ENCODE assay signal across 22 cellular contexts in the genomic region with DNA sequence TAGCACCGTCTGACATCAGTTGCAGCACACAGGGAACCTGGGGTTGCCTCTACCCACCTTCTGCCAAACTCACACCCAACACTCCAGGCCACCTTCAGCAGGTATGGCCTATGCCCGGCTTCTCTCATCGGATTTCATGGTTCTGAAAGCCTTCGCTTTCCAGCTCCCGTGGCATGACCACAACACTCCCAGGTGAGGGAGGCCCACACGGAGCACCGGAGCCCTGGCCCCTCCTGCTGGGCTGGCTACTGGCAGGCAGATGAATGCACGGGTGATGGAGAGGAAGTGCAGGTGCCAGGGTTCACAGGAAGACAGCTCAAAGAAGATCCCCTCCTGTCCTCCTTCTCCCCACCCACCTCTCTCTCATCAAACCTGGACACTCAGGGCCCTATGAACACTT. TPM values are rescaled to one million over a fixed set of nuclear protein-coding genes. Genes with fewer than 3 reads are reported as not detected.
DNase-seq lines count a peak whose midpoint lies in the region; ATAC-seq and TF ChIP-seq lines count a peak whose summit lies in the region.
"Had no signal": no experiment of that assay in that cellular context is flagged by ENCODE, and none has a peak within 500 bp of the region (broad histone marks: within the 10 kb centered on the region; RNA-seq: fewer than 3 reads in every experiment).

No MANE protein-coding gene starts in this region.

- H3K36me3 ChIP-seq in endodermal cell (ENCODE audit: control insufficient read depth, insufficient read depth, low read length) (no peaks in the 10 kb centered on the region), gastroesophageal sphincter (no peaks in the 10 kb centered on the region)

- no peak overlapping the region for H2BK20ac ChIP-seq in H9 (ENCODE audit: low read depth, low read length, poor library complexity, severe bottlenecking)

- no peak for ATAC-seq in activated CD8-positive, alpha-beta T cell treated with anti-CD3 and anti-CD28 coated beads, Interleukin-2, amount 10 ng/mL, durations not matched to agents 7 days and 5 days
- no peak for ATAC-seq in activated CD8-positive, alpha-beta T cell treated with anti-CD3 and anti-CD28 coated beads for 36 hours
- ATAC-seq in gastroesophageal sphincter = no peak
- ATAC-seq: HCT116, Panc1 had no signal

- no peak overlapping the region for H3T11ph ChIP-seq in H9 (ENCODE audit: low read length)

- H3K36me3 Mint-ChIP-seq in activated CD8-positive, alpha-beta T cell treated with anti-CD3 and anti-CD28 coated beads, Interleukin-2, amount 10 ng/mL, durations not matched to agents 7 days and 5 days (ENCODE audit: low read depth) = no peaks in the 10 kb centered on the region
- H3K36me3 Mint-ChIP-seq in activated CD8-positive, alpha-beta T cell treated with anti-CD3 and anti-CD28 coated beads for 36 hours (ENCODE audit: low read depth) = no peaks in the 10 kb centered on the region
- peaks cover 0 to 5% (median 0%) of the 10 kb centered on the region in 3 experiments; a peak in 2 of 7 replicates for H3K36me3 Mint-ChIP-seq in H9 (ENCODE audit: insufficient read depth in 1 of 3, low read depth in 3 of 3)
- no peaks in the 10 kb centered on the region for H3K36me3 Mint-ChIP-seq in endodermal cell (ENCODE audit: low read depth)
- no peaks in the 10 kb centered on the region for H3K36me3 Mint-ChIP-seq in osteocyte (ENCODE audit: unreplicated experiment)
- H3K36me3 Mint-ChIP-seq: CD14-positive monocyte had no signal

- no peaks in the 10 kb centered on the region for H4K20me1 ChIP-seq in H9 (ENCODE audit: control insufficient read depth, insufficient read depth, insufficient read length)

- no peak overlapping the region for H3K4me2 ChIP-seq in H9 (ENCODE audit: insufficient read depth, insufficient read length, low read length)

- TF ChIP-seq POLR2A in gastroesophageal sphincter (IDR thresholded peaks at IDR 0.05) = no peak

- H3K79me1 ChIP-seq in H9 (ENCODE audit: insufficient read depth, low read depth, low read length, poor library complexity, severe bottlenecking) = no peaks in the 10 kb centered on the region

- no peak overlapping the region for H2AK5ac ChIP-seq in H9 (ENCODE audit: insufficient read length, low read length)

- no peak overlapping the region for H3K56ac ChIP-seq in H9 (ENCODE audit: insufficient read length, low read depth, low read length)

- no peak overlapping the region for H2BK120ac ChIP-seq in H9 (ENCODE audit: low read depth, low read length, poor library complexity, severe bottlenecking)

- POLR2A ChIA-PET in activated CD8-positive, alpha-beta T cell treated with anti-CD3 and anti-CD28 coated beads, Interleukin-2, amount 10 ng/mL, durations not matched to agents 7 days and 5 days (lab: Charles Lee) = no interaction called here
- POLR2A ChIA-PET in activated CD8-positive, alpha-beta T cell treated with anti-CD3 and anti-CD28 coated beads for 36 hours (lab: Charles Lee) = interaction anchor here (0.6 kb wide), 1 partner anchor 933 kb away, joined by 3 read pairs; no protein-coding TSS in a partner anchor

- H3K9me3 Mint-ChIP-seq in activated CD8-positive, alpha-beta T cell treated with anti-CD3 and anti-CD28 coated beads, Interleukin-2, amount 10 ng/mL, durations not matched to agents 7 days and 5 days (ENCODE audit: insufficient read depth) = no peaks in the 10 kb centered on the region
- no peaks in the 10 kb centered on the region for H3K9me3 Mint-ChIP-seq in activated CD8-positive, alpha-beta T cell treated with anti-CD3 and anti-CD28 coated beads for 36 hours
- no peaks in the 10 kb centered on the region for H3K9me3 Mint-ChIP-seq in H9
- no peaks in the 10 kb centered on the region for H3K9me3 Mint-ChIP-seq in endodermal cell
- no peaks in the 10 kb centered on the region for H3K9me3 Mint-ChIP-seq in osteocyte (ENCODE audit: unreplicated experiment)

- H3K9ac ChIP-seq in H9 (ENCODE audit: extremely low read depth, insufficient read length, low read length) (no peak overlapping the region), endodermal cell (ENCODE audit: extremely low read depth, low read length, poor library complexity, severe bottlenecking) (no peak overlapping the region)

- intact Hi-C loops in activated CD8-positive, alpha-beta T cell treated with anti-CD3 and anti-CD28 coated beads for 36 hours (cut with micrococcal nuclease) = no loop called here

- no peak overlapping the region for H2AFZ ChIP-seq in H9 (ENCODE audit: low read length)

- no CpG with 5 or more reads among the region's 8 CpGs for WGBS in H9 (ENCODE audit: extremely low coverage, insufficient read length, low lambda C conversion rate)
- WGBS in endodermal cell (ENCODE audit: insufficient coverage in 1 of 2, insufficient read length in 1 of 2), 2 experiments = 94 to 97% methylated on average over 5 to 8 of the region's 8 CpGs
- WGBS in gastroesophageal sphincter (ENCODE audit: low coverage in 1 of 2), 2 donors = 80 to 100% methylated on average over 1 of the region's 8 CpGs

- H3K4me1 ChIP-seq in H9 (ENCODE audit: insufficient read depth, low read length) = no peaks in the 10 kb centered on the region
- H3K4me1 ChIP-seq in endodermal cell (ENCODE audit: control insufficient read depth, insufficient read depth, low read length) = no peaks in the 10 kb centered on the region
- H3K4me1 ChIP-seq in gastroesophageal sphincter = no peaks in the 10 kb centered on the region

- CTCF ChIA-PET in activated CD8-positive, alpha-beta T cell treated with anti-CD3 and anti-CD28 coated beads, Interleukin-2, amount 10 ng/mL, durations not matched to agents 7 days and 5 days (lab: Charles Lee) = no interaction called here
- CTCF ChIA-PET in activated CD8-positive, alpha-beta T cell treated with anti-CD3 and anti-CD28 coated beads for 36 hours (lab: Charles Lee) = no interaction called here

- no peak for TF ChIP-seq CTCF in activated CD8-positive, alpha-beta T cell treated with anti-CD3 and anti-CD28 coated beads for 36 hours (IDR thresholded peaks at IDR 0.05)
- TF ChIP-seq CTCF in H9 (conservative IDR thresholded peaks at IDR 0.05) (no peak), endodermal cell (conservative IDR thresholded peaks at IDR 0.05) (no peak), osteocyte (IDR thresholded peaks at IDR 0.05) (no peak), gastroesophageal sphincter (IDR thresholded peaks at IDR 0.05) (no peak)

- H3K79me2 ChIP-seq in H9 (ENCODE audit: insufficient read depth, low read length) = no peaks in the 10 kb centered on the region

- no peak overlapping the region for H4K91ac ChIP-seq in H9 (ENCODE audit: insufficient read length, low read depth, low read length)

- no peak overlapping the region for H3K4me3 Mint-ChIP-seq in activated CD8-positive, alpha-beta T cell treated with anti-CD3 and anti-CD28 coated beads, Interleukin-2, amount 10 ng/mL, durations not matched to agents 7 days and 5 days
- H3K4me3 Mint-ChIP-seq in activated CD8-positive, alpha-beta T cell treated with anti-CD3 and anti-CD28 coated beads for 36 hours = no peak overlapping the region
- H3K4me3 Mint-ChIP-seq in H9 (no peak overlapping the region), endodermal cell (no peak overlapping the region), osteocyte (ENCODE audit: unreplicated experiment) (no peak overlapping the region)
- H3K4me3 Mint-ChIP-seq: B cell, CD14-positive monocyte had no signal

- H3K14ac ChIP-seq in H9 (ENCODE audit: insufficient read depth, low read length) = no peak overlapping the region

- H3K27ac ChIP-seq in H9 (ENCODE audit: insufficient read length, low read depth, low read length) = no peak overlapping the region
- no peak overlapping the region for H3K27ac ChIP-seq in endodermal cell (ENCODE audit: low read depth, low read length)
- H3K27ac ChIP-seq in gastroesophageal sphincter = no peak overlapping the region

- no peaks in the 10 kb centered on the region for H3K23me2 ChIP-seq in H9 (ENCODE audit: insufficient read length, low read depth, low read length, poor library complexity, severe bottlenecking)

- H3K27ac Mint-ChIP-seq in activated CD8-positive, alpha-beta T cell treated with anti-CD3 and anti-CD28 coated beads, Interleukin-2, amount 10 ng/mL, durations not matched to agents 7 days and 5 days = no peak overlapping the region
- H3K27ac Mint-ChIP-seq in activated CD8-positive, alpha-beta T cell treated with anti-CD3 and anti-CD28 coated beads for 36 hours = no peak overlapping the region
- H3K27ac Mint-ChIP-seq in H9 (no peak overlapping the region), endodermal cell (no peak overlapping the region), osteocyte (ENCODE audit: unreplicated experiment) (no peak overlapping the region)
- H3K27ac Mint-ChIP-seq: B cell, CD14-positive monocyte had no signal

- H3K4me3 ChIP-seq in endodermal cell (ENCODE audit: low read length) = no peak overlapping the region
- H3K4me3 ChIP-seq in gastroesophageal sphincter = no peak overlapping the region

- H3K18ac ChIP-seq in H9 (ENCODE audit: insufficient read length, low read depth, low read length) = no peak overlapping the region

- H3K27me3 ChIP-seq in H9 (ENCODE audit: insufficient read depth, low read length) = no peaks in the 10 kb centered on the region
- H3K27me3 ChIP-seq in endodermal cell (ENCODE audit: control insufficient read depth, insufficient read depth, low read length, poor library complexity, severe bottlenecking) = no peaks in the 10 kb centered on the region
- no peaks in the 10 kb centered on the region for H3K27me3 ChIP-seq in gastroesophageal sphincter

- TF ChIP-seq EP300 in gastroesophageal sphincter (IDR thresholded peaks at IDR 0.05) = no peak

- H2BK15ac ChIP-seq in H9 (ENCODE audit: low read depth, low read length) = no peak overlapping the region

- H3K23ac ChIP-seq in H9 (ENCODE audit: insufficient read length, low read depth, low read length) = no peak overlapping the region

- H3K4me1 Mint-ChIP-seq in activated CD8-positive, alpha-beta T cell treated with anti-CD3 and anti-CD28 coated beads, Interleukin-2, amount 10 ng/mL, durations not matched to agents 7 days and 5 days (ENCODE audit: low read depth) = no peaks in the 10 kb centered on the region
- no peaks in the 10 kb centered on the region for H3K4me1 Mint-ChIP-seq in activated CD8-positive, alpha-beta T cell treated with anti-CD3 and anti-CD28 coated beads for 36 hours (ENCODE audit: low read depth)
- H3K4me1 Mint-ChIP-seq in H9 = no peaks in the 10 kb centered on the region
- peaks cover 9% of the 10 kb centered on the region for H3K4me1 Mint-ChIP-seq in endodermal cell
- no peaks in the 10 kb centered on the region for H3K4me1 Mint-ChIP-seq in osteocyte (ENCODE audit: unreplicated experiment)
- H3K4me1 Mint-ChIP-seq: B cell had no signal

- no peak overlapping the region for H4K8ac ChIP-seq in H9 (replicated peaks; ENCODE audit: insufficient read length, low read depth, low read length)

- no peak overlapping the region for H2BK12ac ChIP-seq in H9 (ENCODE audit: insufficient read length, low read depth, low read length)

- no peak overlapping the region for H3K4ac ChIP-seq in H9 (ENCODE audit: low read depth, low read length)

- H4K5ac ChIP-seq in H9 (ENCODE audit: insufficient read length, low read depth, low read length) = no peak overlapping the region

- H2BK5ac ChIP-seq in H9 (ENCODE audit: insufficient read length, low read length) = no peak overlapping the region

- H3K9me3 ChIP-seq in H9 (ENCODE audit: control insufficient read depth, low read depth, low read length) = no peaks in the 10 kb centered on the region
- H3K9me3 ChIP-seq in endodermal cell (ENCODE audit: control insufficient read depth, low read length) = no peaks in the 10 kb centered on the region
- no peaks in the 10 kb centered on the region for H3K9me3 ChIP-seq in gastroesophageal sphincter

- H3K27me3 Mint-ChIP-seq in activated CD8-positive, alpha-beta T cell treated with anti-CD3 and anti-CD28 coated beads, Interleukin-2, amount 10 ng/mL, durations not matched to agents 7 days and 5 days (ENCODE audit: low read depth) = peaks cover 3% of the 10 kb centered on the region
- no peaks in the 10 kb centered on the region for H3K27me3 Mint-ChIP-seq in activated CD8-positive, alpha-beta T cell treated with anti-CD3 and anti-CD28 coated beads for 36 hours
- H3K27me3 Mint-ChIP-seq in H9 (ENCODE audit: low read depth) (no peaks in the 10 kb centered on the region; the same call in 1 of the 2 replicates), endodermal cell (ENCODE audit: insufficient read depth) (peaks cover 3% of the 10 kb centered on the region), osteocyte (ENCODE audit: unreplicated experiment) (peaks cover 44% of the 10 kb centered on the region)

- peak; percentile 9 for DNase-seq in activated CD8-positive, alpha-beta T cell treated with anti-CD3 and anti-CD28 coated beads, Interleukin-2, amount 10 ng/mL, durations not matched to agents 7 days and 5 days
- no peak for DNase-seq in activated CD8-positive, alpha-beta T cell treated with anti-CD3 and anti-CD28 coated beads for 36 hours
- peak; percentile 18 for DNase-seq in H9
- DNase-seq in endodermal cell = peak; percentile 32
- peak; percentile 81 for DNase-seq in osteocyte (ENCODE audit: extremely low spot score, unreplicated experiment)
- no peak for DNase-seq in DMS 273 (lab: John Stamatoyannopoulos, UW; ENCODE audit: unreplicated experiment)
- DNase-seq in anterior cingulate cortex (lab: John Stamatoyannopoulos, UW) = no peak
- DNase-seq: EL, GF-D8, Kasumi-1, NCI-H1694, NCI-H2081, NCI-H2171, NCI-H345, SIG-M5 had no signal

RNA-seq across cellular contexts. Expression of a gene that starts 37.2 kb away (rescaled TPM):
- total RNA-seq in activated CD8-positive, alpha-beta T cell treated with anti-CD3 and anti-CD28 coated beads, Interleukin-2, amount 10 ng/mL, durations not matched to agents 7 days and 5 days = 1 to 10 TPM; 6.8 to 7.0 TPM
- 1 to 10 TPM; 4.2 to 4.3 TPM for total RNA-seq in activated CD8-positive, alpha-beta T cell treated with anti-CD3 and anti-CD28 coated beads for 36 hours
- total RNA-seq in H9 (2021) = 0.61 and 0.79 TPM in 2 replicates
- 1 to 10 TPM; 4.3 to 5.7 TPM for total RNA-seq in endodermal cell
- polyA plus RNA-seq in endodermal cell (2013, experiment 1 of 2) = 0.53 TPM
- 0.29 TPM for polyA plus RNA-seq in endodermal cell (2013, experiment 2 of 2)
- total RNA-seq in osteocyte = not detected in 2 replicates
- 1 to 10 TPM; 1.4 to 3.3 (median 3.0) TPM for total RNA-seq in gastroesophageal sphincter
- total RNA-seq: A172, MCF 10A had no signal

Comparison
In these comparisons a context has a peak if more than half of its experiments do, and no peak if none do; other contexts are left out.
1. DNase-seq: peak in activated CD8-positive, alpha-beta T cell treated with anti-CD3 and anti-CD28 coated beads, Interleukin-2, amount 10 ng/mL, durations not matched to agents 7 days and 5 days (single experiment), H9 (single experiment), endodermal cell (single experiment) and osteocyte (single experiment); none in activated CD8-positive, alpha-beta T cell treated with anti-CD3 and anti-CD28 coated beads for 36 hours (single experiment), DMS 273 (single experiment) and anterior cingulate cortex (0 of 58).